28 cellular contexts compared by ENCODE assay signal in the genomic region with DNA sequence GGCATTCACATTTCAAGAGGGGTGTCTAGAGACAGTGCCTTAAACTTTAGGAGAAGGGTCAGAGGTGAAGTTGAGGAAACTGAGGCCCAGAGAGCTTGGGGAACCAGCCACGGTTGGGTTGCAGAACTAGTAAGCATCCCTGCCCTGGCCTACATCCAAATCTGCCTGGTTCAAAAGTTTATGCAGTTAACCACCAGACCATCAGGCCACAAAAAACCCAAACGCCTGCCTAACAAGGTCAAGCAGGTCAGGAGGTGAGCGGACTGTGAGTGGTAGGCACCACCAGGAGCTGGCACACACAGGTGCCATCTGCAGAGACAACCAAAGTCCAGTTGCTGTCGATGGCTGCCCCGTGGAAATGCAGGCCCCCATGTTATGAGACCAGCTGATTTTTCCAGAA.
"Had no signal": no experiment of that assay in that cellular context is flagged by ENCODE, and none has a peak within 500 bp of the region (broad histone marks: within the 10 kb centered on the region; RNA-seq: fewer than 3 reads in every experiment).

No MANE protein-coding gene starts in this region.

- H3K9me3 ChIP-seq: suprapubic skin, testis, thoracic aorta, thyroid gland, transverse colon, upper lobe of left lung, upper lobe of right lung, uterus, vagina had no signal

- H3K4me1 Mint-ChIP-seq: stimulated activated effector memory CD8-positive, alpha-beta T cell treated with anti-CD3 and anti-CD28 coated beads, Interleukin-12 subunit alpha, Interleukin-12 subunit beta, amount 100 ng/mL, for 72 hours; stimulated activated memory B cell treated with anti-CD40 and anti-IgM and Interleukin-4, amounts not matched to agents 10 μg/mL and 1 μg/mL and 100 μg/mL, for 72 hours; stimulated activated naive B cell treated with anti-CD40 and anti-IgM and Interleukin-4, amounts not matched to agents 10 μg/mL and 1 μg/mL and 100 μg/mL, for 72 hours; stimulated activated naive CD8-positive, alpha-beta T cell treated with anti-CD3 and anti-CD28 coated beads, Interleukin-15, amount 100 ng/mL, for 72 hours had no signal

- H3K4me1 ChIP-seq: stomach, suprapubic skin, testis, thyroid gland, tibial artery, tibial nerve, transverse colon, upper lobe of left lung, upper lobe of right lung, uterus, vagina had no signal

- H3K27ac ChIP-seq: stomach, suprapubic skin, testis, thoracic aorta, thyroid gland, tibial artery, tibial nerve, transverse colon, upper lobe of left lung, upper lobe of right lung, uterus, vagina had no signal

- DNase-seq: stimulated activated CD4-positive, alpha-beta T cell treated with anti-CD3 and anti-CD28 coated beads, Interleukin-2, amount 100 ng/mL, for 48 hours; stimulated activated CD4-positive, alpha-beta T cell treated with anti-CD3 and anti-CD28 coated beads, Interleukin-4, amount 100 ng/mL, for 1 hour; stimulated activated CD4-positive, alpha-beta T cell treated with anti-CD3 and anti-CD28 coated beads, Interleukin-4, amount 100 ng/mL, for 24 hours; stimulated activated CD4-positive, alpha-beta T cell treated with anti-CD3 and anti-CD28 coated beads, Interleukin-4, amount 100 ng/mL, for 4 hours; stimulated activated CD8-positive, alpha-beta memory T cell treated with anti-CD3 and anti-CD28 coated beads, Interleukin-4, amount 100 ng/mL, for 48 hours; stimulated activated naive B cell treated with anti-CD40 and anti-IgM and Interleukin-4, amounts not matched to agents 10 μg/mL and 1 μg/mL and 100 μg/mL, for 72 hours; stimulated activated naive CD4-positive, alpha-beta T cell; stimulated activated naive CD4-positive, alpha-beta T cell treated with Interleukin-2 at 50 U/mL for 16 hours; stimulated activated naive CD8-positive, alpha-beta T cell treated with anti-CD3 and anti-CD28 coated beads, Interleukin-15, amount 100 ng/mL, for 72 hours; stimulated activated naive CD8-positive, alpha-beta T cell treated with anti-CD3 and anti-CD28 coated beads, Interleukin-15, Interleukin-2, amounts not matched to agents 100 U/mL and 50 U/mL, for 24 hours; stomach; substantia nigra; testis; thyroid gland; tibial artery; transverse colon; trophoblast cell; upper lobe of left lung; upper lobe of right lung; uterus had no signal

- H3K27ac Mint-ChIP-seq: stimulated activated effector memory CD8-positive, alpha-beta T cell treated with anti-CD3 and anti-CD28 coated beads, Interleukin-12 subunit alpha, Interleukin-12 subunit beta, amount 100 ng/mL, for 72 hours; stimulated activated memory B cell treated with anti-CD40 and anti-IgM and Interleukin-4, amounts not matched to agents 10 μg/mL and 1 μg/mL and 100 μg/mL, for 72 hours; stimulated activated naive B cell treated with anti-CD40 and anti-IgM and Interleukin-4, amounts not matched to agents 10 μg/mL and 1 μg/mL and 100 μg/mL, for 72 hours; stimulated activated naive CD8-positive, alpha-beta T cell treated with anti-CD3 and anti-CD28 coated beads, Interleukin-15, amount 100 ng/mL, for 72 hours; stimulated activated naive CD8-positive, alpha-beta T cell treated with anti-CD3 and anti-CD28 coated beads, Interleukin-15, Interleukin-2, amounts not matched to agents 100 ng/mL and 50 ng/mL, for 24 hours; type B pancreatic cell had no signal

- H3K4me3 ChIP-seq: stomach, suprapubic skin, testis, thoracic aorta, thyroid gland, tibial artery, tibial nerve, transverse colon, upper lobe of left lung, upper lobe of right lung, uterus, vagina had no signal

- H3K36me3 Mint-ChIP-seq: stimulated activated effector memory CD8-positive, alpha-beta T cell treated with anti-CD3 and anti-CD28 coated beads, Interleukin-12 subunit alpha, Interleukin-12 subunit beta, amount 100 ng/mL, for 72 hours; stimulated activated memory B cell treated with anti-CD40 and anti-IgM and Interleukin-4, amounts not matched to agents 10 μg/mL and 1 μg/mL and 100 μg/mL, for 72 hours; stimulated activated naive B cell treated with anti-CD40 and anti-IgM and Interleukin-4, amounts not matched to agents 10 μg/mL and 1 μg/mL and 100 μg/mL, for 72 hours; type B pancreatic cell had no signal

- H3K27me3 ChIP-seq: testis, thyroid gland, upper lobe of left lung, uterus, vagina had no signal

- H3K9me3 Mint-ChIP-seq: stimulated activated effector memory CD8-positive, alpha-beta T cell treated with anti-CD3 and anti-CD28 coated beads, Interleukin-12 subunit alpha, Interleukin-12 subunit beta, amount 100 ng/mL, for 72 hours; stimulated activated memory B cell treated with anti-CD40 and anti-IgM and Interleukin-4, amounts not matched to agents 10 μg/mL and 1 μg/mL and 100 μg/mL, for 72 hours; stimulated activated naive CD8-positive, alpha-beta T cell treated with anti-CD3 and anti-CD28 coated beads, Interleukin-15, amount 100 ng/mL, for 72 hours; stimulated activated naive CD8-positive, alpha-beta T cell treated with anti-CD3 and anti-CD28 coated beads, Interleukin-15, Interleukin-2, amounts not matched to agents 100 ng/mL and 50 ng/mL, for 24 hours; type B pancreatic cell had no signal

- H3K4me3 Mint-ChIP-seq: stimulated activated effector memory CD8-positive, alpha-beta T cell treated with anti-CD3 and anti-CD28 coated beads, Interleukin-12 subunit alpha, Interleukin-12 subunit beta, amount 100 ng/mL, for 72 hours; stimulated activated memory B cell treated with anti-CD40 and anti-IgM and Interleukin-4, amounts not matched to agents 10 μg/mL and 1 μg/mL and 100 μg/mL, for 72 hours; stimulated activated naive B cell treated with anti-CD40 and anti-IgM and Interleukin-4, amounts not matched to agents 10 μg/mL and 1 μg/mL and 100 μg/mL, for 72 hours; stimulated activated naive CD8-positive, alpha-beta T cell treated with anti-CD3 and anti-CD28 coated beads, Interleukin-15, amount 100 ng/mL, for 72 hours; stimulated activated naive CD8-positive, alpha-beta T cell treated with anti-CD3 and anti-CD28 coated beads, Interleukin-15, Interleukin-2, amounts not matched to agents 100 ng/mL and 50 ng/mL, for 24 hours; type B pancreatic cell had no signal

- H3K36me3 ChIP-seq: stomach, suprapubic skin, thoracic aorta, thyroid gland, tibial artery, tibial nerve, transverse colon, upper lobe of left lung, upper lobe of right lung, uterus, vagina had no signal

- ATAC-seq: stimulated activated effector memory CD8-positive, alpha-beta T cell treated with anti-CD3 and anti-CD28 coated beads, Interleukin-12 subunit alpha, Interleukin-12 subunit beta, amount 100 ng/mL, for 72 hours; stimulated activated memory B cell treated with anti-CD40 and anti-IgM and Interleukin-4, amounts not matched to agents 10 μg/mL and 1 μg/mL and 100 μg/mL, for 72 hours; stimulated activated naive B cell treated with anti-CD40 and anti-IgM and Interleukin-4, amounts not matched to agents 10 μg/mL and 1 μg/mL and 100 μg/mL, for 72 hours; stimulated activated naive CD8-positive, alpha-beta T cell treated with anti-CD3 and anti-CD28 coated beads, Interleukin-15, amount 100 ng/mL, for 72 hours; stimulated activated naive CD8-positive, alpha-beta T cell treated with anti-CD3 and anti-CD28 coated beads, Interleukin-15, Interleukin-2, amounts not matched to agents 100 U/mL and 50 U/mL, for 24 hours; upper lobe of right lung had no signal
